Comparison of ENCODE assay signal across 38 cellular contexts in the genomic region with DNA sequence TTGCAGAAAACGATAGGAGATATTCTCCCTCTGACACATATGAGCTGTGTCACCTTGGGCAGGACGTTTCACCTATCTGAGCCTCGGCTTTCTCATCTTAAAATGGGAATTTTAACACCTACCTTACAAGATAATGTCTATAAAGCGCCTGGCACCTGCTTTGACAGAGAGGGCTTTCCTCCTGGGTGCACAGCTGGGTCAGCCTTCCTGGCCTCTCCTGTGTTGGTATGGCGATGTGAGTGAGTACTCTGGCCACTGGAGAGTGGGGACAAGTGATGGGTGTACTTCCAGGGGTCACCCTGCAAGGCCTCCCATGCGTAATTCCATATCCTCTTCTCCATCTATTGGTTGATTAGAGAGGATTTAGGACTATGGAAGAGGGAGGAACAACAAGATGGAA.
"Had no signal": no experiment of that assay in that cellular context is flagged by ENCODE, and none has a peak within 500 bp of the region (broad histone marks: within the 10 kb centered on the region; RNA-seq: fewer than 3 reads in every experiment).

No MANE protein-coding gene starts in this region.

- H3K36me3 Mint-ChIP-seq: activated naive CD4-positive, alpha-beta T cell treated with anti-CD3 and anti-CD28 coated beads, Interleukin-2, amount 10 ng/mL, durations not matched to agents 7 days and 5 days; activated naive CD4-positive, alpha-beta T cell treated with anti-CD3 and anti-CD28 coated beads, Interleukin-2, amount 50 U/mL, for 24 hours; activated naive CD8-positive, alpha-beta T cell; activated naive CD8-positive, alpha-beta T cell treated with anti-CD3 and anti-CD28 coated beads for 36 hours; activated naive CD8-positive, alpha-beta T cell treated with anti-CD3 and anti-CD28 coated beads, Interleukin-2, amount 10 ng/mL, durations not matched to agents 7 days and 5 days; brain had no signal

- H3K9me3 ChIP-seq: adrenal gland, body of pancreas had no signal

- H3K9me3 Mint-ChIP-seq: activated naive CD4-positive, alpha-beta T cell treated with anti-CD3 and anti-CD28 coated beads, Interleukin-2, amount 10 ng/mL, durations not matched to agents 7 days and 5 days; activated naive CD8-positive, alpha-beta T cell treated with anti-CD3 and anti-CD28 coated beads, Interleukin-2, amount 10 ng/mL, durations not matched to agents 7 days and 5 days; activated T-cell treated with anti-CD3 and anti-CD28 coated beads, Interleukin-2, amount 50 U/mL, for 72 hours; activated T-helper 1 cell treated with anti-CD3 and anti-CD28 coated beads, Interleukin-12 subunit alpha, Interleukin-12 subunit beta, Interleukin-2, Interleukin-4 antibody, amounts not matched to agents 30 ng/mL and 10 ng/mL and 1 ng/mL, durations not matched to agents 14 hours and 24 hours and 36 hours; activated T-helper 17 cell treated with anti-CD3 and anti-CD28 coated beads, Interleukin-2, amount 50 U/mL, for 72 hours; activated T-helper 2 cell treated with anti-CD3 and anti-CD28 coated beads, Interferon-gamma antibody, Interleukin-2, Interleukin-4, amounts not matched to agents 10 μg/mL and 5 μg/mL and 100 μg/mL, durations not matched to agents 14 hours and 24 hours and 36 hours; central memory CD8-positive, alpha-beta T cell had no signal

- H3K27ac Mint-ChIP-seq: activated naive CD4-positive, alpha-beta T cell treated with anti-CD3 and anti-CD28 coated beads for 36 hours; activated naive CD4-positive, alpha-beta T cell treated with anti-CD3 and anti-CD28 coated beads, Interleukin-2, amount 10 ng/mL, durations not matched to agents 7 days and 5 days; activated naive CD4-positive, alpha-beta T cell treated with anti-CD3 and anti-CD28 coated beads, Interleukin-2, amount 50 U/mL, for 24 hours; activated naive CD4-positive, alpha-beta T cell treated with anti-CD3 and anti-CD28 coated beads, Interleukin-2, amount 50 U/mL, for 72 hours; activated naive CD8-positive, alpha-beta T cell; activated naive CD8-positive, alpha-beta T cell treated with anti-CD3 and anti-CD28 coated beads for 36 hours; activated naive CD8-positive, alpha-beta T cell treated with anti-CD3 and anti-CD28 coated beads, Interleukin-2, amount 10 ng/mL, durations not matched to agents 7 days and 5 days; activated naive CD8-positive, alpha-beta T cell treated with anti-CD3 and anti-CD28 coated beads, Interleukin-2, amount 50 U/mL, for 24 hours; activated T-cell treated with anti-CD3 and anti-CD28 coated beads, Interleukin-2, amount 50 U/mL, for 24 hours; activated T-helper 1 cell treated with anti-CD3 and anti-CD28 coated beads, Interleukin-12 subunit alpha, Interleukin-12 subunit beta, Interleukin-2, Interleukin-4 antibody, amounts not matched to agents 30 ng/mL and 10 ng/mL and 1 ng/mL, durations not matched to agents 14 hours and 24 hours and 36 hours; activated T-helper 17 cell treated with anti-CD3 and anti-CD28 coated beads, Interleukin-2, amount 50 U/mL, for 72 hours; activated T-helper 2 cell treated with anti-CD3 and anti-CD28 coated beads, Interferon-gamma antibody, Interleukin-2, Interleukin-4, amounts not matched to agents 10 μg/mL and 5 μg/mL and 100 μg/mL, durations not matched to agents 14 hours and 24 hours and 36 hours; brain had no signal

- H3K27me3 Mint-ChIP-seq: activated naive CD8-positive, alpha-beta T cell treated with anti-CD3 and anti-CD28 coated beads, Interleukin-2, amount 10 ng/mL, durations not matched to agents 7 days and 5 days had no signal

- H3K27ac ChIP-seq: adrenal gland, ascending aorta, body of pancreas, brain microvascular endothelial cell, breast epithelium, cardiac muscle cell had no signal

- H3K4me1 Mint-ChIP-seq: activated naive CD4-positive, alpha-beta T cell treated with anti-CD3 and anti-CD28 coated beads, Interleukin-2, amount 10 ng/mL, durations not matched to agents 7 days and 5 days; activated naive CD4-positive, alpha-beta T cell treated with anti-CD3 and anti-CD28 coated beads, Interleukin-2, amount 50 U/mL, for 24 hours; activated naive CD8-positive, alpha-beta T cell treated with anti-CD3 and anti-CD28 coated beads, Interleukin-2, amount 10 ng/mL, durations not matched to agents 7 days and 5 days; activated T-helper 17 cell treated with anti-CD3 and anti-CD28 coated beads, Interleukin-2, amount 50 U/mL, for 72 hours; central memory CD8-positive, alpha-beta T cell had no signal

- ATAC-seq: activated naive CD4-positive, alpha-beta T cell treated with anti-CD3 and anti-CD28 coated beads, Interleukin-2, amount 50 U/mL, for 72 hours; activated naive CD8-positive, alpha-beta T cell treated with anti-CD3 and anti-CD28 coated beads, Interleukin-2, amount 50 U/mL, for 24 hours; activated T-cell treated with anti-CD3 and anti-CD28 coated beads, Interleukin-2, amount 50 U/mL, for 4 hours; activated T-cell treated with anti-CD3 and anti-CD28 coated beads, Interleukin-2, amount 50 U/mL, for 72 hours; activated T-helper 17 cell treated with anti-CD3 and anti-CD28 coated beads, Interleukin-2, amount 50 U/mL, for 72 hours; body of pancreas had no signal

- H3K4me3 Mint-ChIP-seq: activated naive CD4-positive, alpha-beta T cell treated with anti-CD3 and anti-CD28 coated beads for 36 hours; activated naive CD4-positive, alpha-beta T cell treated with anti-CD3 and anti-CD28 coated beads, Interleukin-2, amount 10 ng/mL, durations not matched to agents 7 days and 5 days; activated naive CD4-positive, alpha-beta T cell treated with anti-CD3 and anti-CD28 coated beads, Interleukin-2, amount 50 U/mL, for 24 hours; activated naive CD8-positive, alpha-beta T cell; activated naive CD8-positive, alpha-beta T cell treated with anti-CD3 and anti-CD28 coated beads for 36 hours; activated naive CD8-positive, alpha-beta T cell treated with anti-CD3 and anti-CD28 coated beads, Interleukin-2, amount 10 ng/mL, durations not matched to agents 7 days and 5 days; activated naive CD8-positive, alpha-beta T cell treated with anti-CD3 and anti-CD28 coated beads, Interleukin-2, amount 50 U/mL, for 24 hours; activated T-cell treated with anti-CD3 and anti-CD28 coated beads, Interleukin-2, amount 50 U/mL, for 24 hours; activated T-cell treated with anti-CD3 and anti-CD28 coated beads, Interleukin-2, amount 50 U/mL, for 4 hours; activated T-cell treated with anti-CD3 and anti-CD28 coated beads, Interleukin-2, amount 50 U/mL, for 72 hours; activated T-helper 1 cell treated with anti-CD3 and anti-CD28 coated beads, Interleukin-12 subunit alpha, Interleukin-12 subunit beta, Interleukin-2, Interleukin-4 antibody, amounts not matched to agents 30 ng/mL and 10 ng/mL and 1 ng/mL, durations not matched to agents 14 hours and 24 hours and 36 hours; activated T-helper 17 cell treated with anti-CD3 and anti-CD28 coated beads, Interleukin-2, amount 50 U/mL, for 72 hours; brain; central memory CD8-positive, alpha-beta T cell had no signal

- H3K4me3 ChIP-seq: adrenal gland, ascending aorta, body of pancreas, breast epithelium, cardiac muscle cell had no signal

- DNase-seq: activated effector memory CD4-positive, alpha-beta T cell treated with anti-CD3 and anti-CD28 coated beads, Interleukin-2, amount 50 U/mL, for 16 hours; activated effector memory CD4-positive, alpha-beta T cell treated with Interleukin-2 at 50 U/mL for 16 hours; activated gamma-delta T cell; activated gamma-delta T cell treated with Interleukin-2 at 50 U/mL for 16 hours; activated naive CD4-positive, alpha-beta T cell; activated naive CD4-positive, alpha-beta T cell treated with anti-CD3 and anti-CD28 coated beads for 36 hours; activated naive CD4-positive, alpha-beta T cell treated with anti-CD3 and anti-CD28 coated beads, Interleukin-2, amount 10 ng/mL, durations not matched to agents 7 days and 5 days; activated naive CD4-positive, alpha-beta T cell treated with anti-CD3 and anti-CD28 coated beads, Interleukin-2, amount 50 U/mL, for 16 hours; activated naive CD4-positive, alpha-beta T cell treated with Interleukin-2 at 50 U/mL for 16 hours; activated naive CD8-positive, alpha-beta T cell treated with anti-CD3 and anti-CD28 coated beads for 36 hours; activated naive CD8-positive, alpha-beta T cell treated with anti-CD3 and anti-CD28 coated beads, Interleukin-2, amount 10 ng/mL, durations not matched to agents 7 days and 5 days; activated naive CD8-positive, alpha-beta T cell treated with anti-CD3 and anti-CD28 coated beads, Interleukin-2, amount 50 U/mL, for 24 hours; activated T-cell treated with anti-CD3 and anti-CD28 coated beads for 4 hours; activated T-cell treated with anti-CD3 and anti-CD28 coated beads, Interleukin-2, amount 50 U/mL, for 1 hour; activated T-cell treated with anti-CD3 and anti-CD28 coated beads, Interleukin-2, amount 50 U/mL, for 24 hours; activated T-cell treated with anti-CD3 and anti-CD28 coated beads, Interleukin-2, amount 50 U/mL, for 4 hours; activated T-cell treated with anti-CD3 and anti-CD28 coated beads, Interleukin-2, amount 50 U/mL, for 48 hours; activated T-cell treated with anti-CD3 and anti-CD28 coated beads, Interleukin-2, amount 50 U/mL, for 72 hours; adrenal gland; amniotic stem cell; amygdala; anterior cingulate cortex; aorta; body of pancreas; brain microvascular endothelial cell; caudate nucleus; central memory CD4-positive, alpha-beta T cell had no signal

- H3K27me3 ChIP-seq: adrenal gland, ascending aorta, body of pancreas, brain microvascular endothelial cell, breast epithelium, cardiac muscle cell had no signal

- H3K36me3 ChIP-seq: adrenal gland, ascending aorta, brain microvascular endothelial cell, breast epithelium, cardiac muscle cell had no signal

- H3K4me1 ChIP-seq: adrenal gland had no signal
